4 cellular contexts compared by ENCODE assay signal in the genomic region with DNA sequence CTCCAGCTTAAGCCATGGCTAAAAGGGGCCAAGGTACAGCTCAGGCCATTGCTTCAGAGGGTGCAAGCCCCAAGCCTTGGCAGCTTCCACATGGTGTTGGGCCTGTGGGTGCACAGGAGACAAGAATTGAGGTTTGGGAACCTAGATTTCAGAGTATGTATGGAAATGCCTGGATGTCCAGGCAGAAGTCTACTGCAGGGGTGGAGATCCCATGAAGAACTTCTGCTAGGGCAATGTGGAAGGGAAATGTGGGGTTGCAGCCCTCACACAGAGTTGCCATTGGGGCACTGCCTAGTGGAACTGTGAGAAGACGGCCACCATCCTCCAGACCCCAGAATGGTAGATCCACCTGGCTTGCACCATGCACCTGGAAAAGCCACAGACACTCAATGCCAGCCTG. TPM values are rescaled to one million over a fixed set of nuclear protein-coding genes. Genes with fewer than 3 reads are reported as not detected.
"Had no signal": no experiment of that assay in that cellular context is flagged by ENCODE, and none has a peak within 500 bp of the region (broad histone marks: within the 10 kb centered on the region; RNA-seq: fewer than 3 reads in every experiment).

No MANE protein-coding gene starts in this region.

RNA-seq across cellular contexts. Expression of a gene that starts 8.2 kb away (rescaled TPM):
- total RNA-seq: M059J, MCF 10A, NCI-H460 had no signal

RNA-seq across cellular contexts. Expression of a gene that starts 25.1 kb away (rescaled TPM):
- total RNA-seq: LHCN-M2, M059J, MCF 10A had no signal
